ENCODE assay signal across 9 cellular contexts in the genomic region with DNA sequence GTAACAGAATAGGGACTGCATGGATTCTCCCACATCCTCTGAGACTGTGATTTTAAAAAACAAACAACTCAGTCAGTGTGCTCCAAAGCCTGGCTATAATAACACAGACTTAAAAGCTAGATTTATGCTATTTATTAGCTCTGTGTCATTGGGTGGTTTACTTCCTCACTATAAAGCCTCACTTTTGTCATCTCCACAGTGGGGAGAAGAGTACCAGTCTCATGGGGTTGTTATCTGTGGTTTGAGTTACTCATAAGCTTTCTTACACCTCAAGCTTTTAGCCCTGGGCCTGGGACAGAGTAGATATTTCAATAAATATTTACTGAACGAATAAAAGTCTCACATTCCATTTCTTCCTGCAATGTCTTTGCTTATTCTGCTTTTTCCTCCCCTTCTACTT. TPM values are rescaled to one million over a fixed set of nuclear protein-coding genes. Genes with fewer than 3 reads are reported as not detected.
DNase-seq lines count a peak whose midpoint lies in the region; ATAC-seq and TF ChIP-seq lines count a peak whose summit lies in the region.
"Had no signal": no experiment of that assay in that cellular context is flagged by ENCODE, and none has a peak within 500 bp of the region (broad histone marks: within the 10 kb centered on the region; RNA-seq: fewer than 3 reads in every experiment).

No MANE protein-coding gene starts in this region.

- POLR2A ChIA-PET in activated CD4-positive, alpha-beta T cell treated with anti-CD3 and anti-CD28 coated beads, Interleukin-2, amount 10 ng/mL, durations not matched to agents 7 days and 5 days (lab: Charles Lee) = interaction anchor here (0.6 kb wide), 1 partner anchor 496 kb away, joined by 4 read pairs; no protein-coding TSS in a partner anchor

- no peak for DNase-seq in activated CD4-positive, alpha-beta T cell treated with anti-CD3 and anti-CD28 coated beads, Interleukin-2, amount 10 ng/mL, durations not matched to agents 7 days and 5 days
- no peak for DNase-seq in activated CD4-positive, alpha-beta T cell treated with anti-CD3 and anti-CD28 coated beads for 4 hours
- DNase-seq in mammary epithelial cell (peak; percentile 32), SW 1271 (lab: John Stamatoyannopoulos, UW) (no peak), GM19238 (ENCODE audit: insufficient read length, low spot score) (no peak)
- DNase-seq: NCI-H1930 had no signal

- CTCF ChIA-PET in activated CD4-positive, alpha-beta T cell treated with anti-CD3 and anti-CD28 coated beads, Interleukin-2, amount 10 ng/mL, durations not matched to agents 7 days and 5 days (lab: Charles Lee) = interaction anchor here (0.8 to 2.1 kb wide), 6 partner anchors 20 to 979 kb away, joined by 3 to 10 read pairs (median 4); a partner anchor contains a TSS
- CTCF ChIA-PET in mammary epithelial cell (lab: Charles Lee; ENCODE audit: low non-redundant PET) = interaction anchor here (0.6 kb wide), 1 partner anchor 109 kb away, joined by 4 read pairs; no protein-coding TSS in a partner anchor

- peak overlapping the region; percentile 89 for H3K4me2 ChIP-seq in Loucy (ENCODE audit: low read depth, low read length, poor library complexity, severe bottlenecking)
- H3K4me2 ChIP-seq in mammary epithelial cell (ENCODE audit: insufficient read depth, low read depth, low read length) = no peak overlapping the region

- dilution Hi-C loops in mammary epithelial cell (cut with HindIII; ENCODE audit: low sequenced_read_pairs) = no loop called here

- peaks cover 73% of the 10 kb centered on the region for H3K4me1 Mint-ChIP-seq in activated CD4-positive, alpha-beta T cell treated with anti-CD3 and anti-CD28 coated beads, Interleukin-2, amount 10 ng/mL, durations not matched to agents 7 days and 5 days
- H3K4me1 Mint-ChIP-seq in stimulated activated memory B cell treated with anti-CD40 and anti-IgM and Interleukin-4, amounts not matched to agents 10 μg/mL and 1 μg/mL and 100 μg/mL, for 72 hours = peaks cover 82% of the 10 kb centered on the region

- no peaks in the 10 kb centered on the region; the same call in 1 of the 2 replicates for H3F3A ChIP-seq in Loucy (ENCODE audit: low read depth)

- ATAC-seq in stimulated activated memory B cell treated with anti-CD40 and anti-IgM and Interleukin-4, amounts not matched to agents 10 μg/mL and 1 μg/mL and 100 μg/mL, for 72 hours = peak; percentile 69
- ATAC-seq in HG03159 (IDR thresholded peaks at IDR 0.05; ENCODE audit: unreplicated experiment) = no peak

- no peak overlapping the region for H3K27ac ChIP-seq in mammary epithelial cell (ENCODE audit: insufficient read depth, low read depth, low read length)

- H3K27me3 Mint-ChIP-seq in activated CD4-positive, alpha-beta T cell treated with anti-CD3 and anti-CD28 coated beads, Interleukin-2, amount 10 ng/mL, durations not matched to agents 7 days and 5 days = no peaks in the 10 kb centered on the region
- H3K27me3 Mint-ChIP-seq in stimulated activated memory B cell treated with anti-CD40 and anti-IgM and Interleukin-4, amounts not matched to agents 10 μg/mL and 1 μg/mL and 100 μg/mL, for 72 hours = no peaks in the 10 kb centered on the region

- H3K27me3 ChIP-seq in Loucy (ENCODE audit: insufficient read depth, low read length, poor library complexity, severe bottlenecking) (peaks cover 9% of the 10 kb centered on the region), mammary epithelial cell (ENCODE audit: insufficient read depth, low read length) (no peaks in the 10 kb centered on the region)

- peaks cover 2% of the 10 kb centered on the region for H3K9me3 Mint-ChIP-seq in activated CD4-positive, alpha-beta T cell treated with anti-CD3 and anti-CD28 coated beads, Interleukin-2, amount 10 ng/mL, durations not matched to agents 7 days and 5 days
- H3K9me3 Mint-ChIP-seq in stimulated activated memory B cell treated with anti-CD40 and anti-IgM and Interleukin-4, amounts not matched to agents 10 μg/mL and 1 μg/mL and 100 μg/mL, for 72 hours = no peaks in the 10 kb centered on the region

- intact Hi-C loops in mammary epithelial cell (cut with micrococcal nuclease) = loop anchor here (5.0 to 10.0 kb wide), 2 partner anchors 230 to 1248 kb away; no protein-coding TSS in a partner anchor

- H3K9me2 ChIP-seq in Loucy (replicated peaks; ENCODE audit: low read depth, low read length) = no peaks in the 10 kb centered on the region

- H4K20me1 ChIP-seq in Loucy (ENCODE audit: insufficient read depth, low read length, poor library complexity, severe bottlenecking) (peaks cover 65% of the 10 kb centered on the region), mammary epithelial cell (ENCODE audit: insufficient read depth, low read length) (no peaks in the 10 kb centered on the region)

- TF ChIP-seq CTCF in Loucy (conservative IDR thresholded peaks at IDR 0.05; ENCODE audit: low read length) = no peak
- TF ChIP-seq CTCF in mammary epithelial cell (conservative IDR thresholded peaks at IDR 0.05 in 1 of 2, IDR thresholded peaks at IDR 0.05 in 1 of 2; ENCODE audit: extremely low read depth in 1 of 2, insufficient read depth in 1 of 2, low read depth in 1 of 2, low read length in 2 of 2) = no peak

- 77% methylated on average over 1 of the region's 1 CpG for WGBS in mammary epithelial cell (ENCODE audit: low coverage, missing lambda C conversion rate)

- H3K9ac ChIP-seq in Loucy (ENCODE audit: low read depth, low read length, poor library complexity, severe bottlenecking) = peak overlapping the region; percentile 98
- H3K9ac ChIP-seq in mammary epithelial cell (ENCODE audit: insufficient read depth, low read length) = no peak overlapping the region

- no peak overlapping the region for H2AFZ ChIP-seq in Loucy (ENCODE audit: low read length)
- no peak overlapping the region for H2AFZ ChIP-seq in mammary epithelial cell (ENCODE audit: low read depth, low read length)

- H3K36me3 ChIP-seq in Loucy (ENCODE audit: insufficient read depth, low read length) = no peaks in the 10 kb centered on the region
- H3K36me3 ChIP-seq in mammary epithelial cell (ENCODE audit: insufficient read depth, low read length) = no peaks in the 10 kb centered on the region

- peak overlapping the region; percentile 52 for H3K27ac Mint-ChIP-seq in activated CD4-positive, alpha-beta T cell treated with anti-CD3 and anti-CD28 coated beads, Interleukin-2, amount 10 ng/mL, durations not matched to agents 7 days and 5 days
- peak overlapping the region; percentile 91 for H3K27ac Mint-ChIP-seq in stimulated activated memory B cell treated with anti-CD40 and anti-IgM and Interleukin-4, amounts not matched to agents 10 μg/mL and 1 μg/mL and 100 μg/mL, for 72 hours

- H3K9me3 ChIP-seq in Loucy (ENCODE audit: insufficient read depth, low read depth, low read length) = no peaks in the 10 kb centered on the region
- H3K9me3 ChIP-seq in mammary epithelial cell (replicated peaks; ENCODE audit: insufficient read depth, low read length) = no peaks in the 10 kb centered on the region

- in situ Hi-C loops in mammary epithelial cell (cut with MboI; ENCODE audit: low sequenced_read_pairs in 2 of 2) = loop anchor here in 1 of 2 donors (25.0 kb wide), 1 partner anchor 928 kb away; a partner anchor contains a TSS

- H3K4me1 ChIP-seq in Loucy (ENCODE audit: insufficient read depth, low read length, poor library complexity, severe bottlenecking) = peaks cover 67% of the 10 kb centered on the region
- H3K4me1 ChIP-seq in mammary epithelial cell (ENCODE audit: insufficient read depth, low read length) = peaks cover 22% of the 10 kb centered on the region

- no peak overlapping the region for H3K4me3 Mint-ChIP-seq in activated CD4-positive, alpha-beta T cell treated with anti-CD3 and anti-CD28 coated beads, Interleukin-2, amount 10 ng/mL, durations not matched to agents 7 days and 5 days
- peak overlapping the region; percentile 51 for H3K4me3 Mint-ChIP-seq in stimulated activated memory B cell treated with anti-CD40 and anti-IgM and Interleukin-4, amounts not matched to agents 10 μg/mL and 1 μg/mL and 100 μg/mL, for 72 hours

- BruUV-seq in mammary epithelial cell (replicated peaks; lab: Mats Ljungman, UMichigan) = no TSS peak

- H3K79me2 ChIP-seq in Loucy (ENCODE audit: insufficient read depth, low read length) = peaks cover 98% of the 10 kb centered on the region
- H3K79me2 ChIP-seq in mammary epithelial cell (ENCODE audit: insufficient read depth, low read length) = peaks cover 80% of the 10 kb centered on the region

- H3K36me3 Mint-ChIP-seq in activated CD4-positive, alpha-beta T cell treated with anti-CD3 and anti-CD28 coated beads, Interleukin-2, amount 10 ng/mL, durations not matched to agents 7 days and 5 days (ENCODE audit: low read depth) = peaks cover 38% of the 10 kb centered on the region
- H3K36me3 Mint-ChIP-seq in stimulated activated memory B cell treated with anti-CD40 and anti-IgM and Interleukin-4, amounts not matched to agents 10 μg/mL and 1 μg/mL and 100 μg/mL, for 72 hours = no peaks in the 10 kb centered on the region

- peak overlapping the region; percentile 87 for H3K4me3 ChIP-seq in Loucy (ENCODE audit: low read length, poor library complexity, severe bottlenecking)
- no peak overlapping the region for H3K4me3 ChIP-seq in mammary epithelial cell (replicated peaks in 1 of 3; ENCODE audit: insufficient read depth in 1 of 3, low read depth in 2 of 3, low read length in 3 of 3)

RNA-seq across cellular contexts. Expression of a gene that starts 5.3 kb away (rescaled TPM):
- total RNA-seq in activated CD4-positive, alpha-beta T cell treated with anti-CD3 and anti-CD28 coated beads, Interleukin-2, amount 10 ng/mL, durations not matched to agents 7 days and 5 days = 100 to 1,000 TPM; 121 to 179 TPM
- total RNA-seq in mammary epithelial cell = 10 to 100 TPM; 19.2 to 20.8 TPM
- polyA plus RNA-seq in mammary epithelial cell = 16.2 TPM
- polyA minus RNA-seq in mammary epithelial cell = 16.0 TPM

Comparison
In these comparisons a context has a peak if more than half of its experiments do, and no peak if none do; other contexts are left out.
1. RNA of a gene that starts 5.3 kb away (total RNA-seq): 121 to 179 TPM in activated CD4-positive, alpha-beta T cell treated with anti-CD3 and anti-CD28 coated beads, Interleukin-2, amount 10 ng/mL, durations not matched to agents 7 days and 5 days; 19.2 to 20.8 TPM in mammary epithelial cell; every median in the first group is over 4 times any median in the second.